In the genomic region with DNA sequence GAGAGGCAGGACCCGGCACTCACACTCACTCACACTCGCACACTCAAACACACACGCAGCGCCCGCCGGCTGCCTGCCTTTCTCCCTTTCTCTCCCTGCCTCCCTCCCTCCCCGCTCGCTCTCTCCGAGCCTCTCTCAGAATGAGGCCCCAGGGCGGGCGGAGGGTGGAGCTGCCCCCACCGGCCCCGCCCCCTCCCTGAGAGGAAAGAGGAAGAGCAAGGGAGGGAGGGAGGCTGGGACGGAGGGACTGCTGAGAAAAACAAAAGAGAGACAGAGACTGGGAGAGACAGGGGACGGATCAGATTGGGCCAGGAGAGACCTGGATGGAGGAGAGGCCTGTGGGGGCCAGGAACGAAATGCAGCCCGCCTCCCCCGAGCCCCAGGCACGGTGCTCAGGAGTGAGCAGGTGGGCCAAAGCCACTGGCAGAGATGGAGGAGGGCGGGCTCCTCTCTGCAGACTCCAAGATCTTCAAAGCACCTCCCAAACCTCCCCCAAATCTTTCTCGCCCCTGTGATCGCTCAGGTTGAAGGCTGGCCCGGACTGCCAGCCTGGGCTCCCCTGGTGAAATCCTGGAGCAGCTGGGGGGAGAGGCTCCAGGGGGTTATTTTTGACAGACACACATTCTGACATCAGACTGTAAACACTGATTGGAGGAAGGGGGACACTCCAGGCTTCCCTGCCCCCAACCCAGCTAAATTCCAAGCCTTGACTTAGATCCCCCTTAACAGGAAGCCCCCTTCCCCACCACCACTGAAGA, we compare ENCODE assay signal across 8 cellular contexts. TPM values are rescaled to one million over a fixed set of nuclear protein-coding genes. Genes with fewer than 3 reads are reported as not detected.
DNase-seq lines count a peak whose midpoint lies in the region; ATAC-seq and TF ChIP-seq lines count a peak whose summit lies in the region.

No MANE protein-coding gene starts in this region.

- 1% methylated on average over 11 to 23 of the region's 23 CpGs for WGBS in aorta, 2 donors

- no peaks in the 10 kb centered on the region for H3K27me3 ChIP-seq in rectal smooth muscle tissue (ENCODE audit: control insufficient read depth, insufficient read depth, low read length)
- H3K27me3 ChIP-seq in aorta (ENCODE audit: control insufficient read depth in 1 of 2, insufficient read depth in 2 of 2, low read length in 1 of 2): no peaks in the 10 kb centered on the region

- intact Hi-C loops in aorta (cut with DNase I): no loop called here

- CTCF ChIA-PET in HEK293T (lab: Yijun Ruan, JAX): interaction anchor here (0.7 to 1.2 kb wide), 3 partner anchors 17 to 527 kb away, joined by 3 to 4 read pairs (median 4); a partner anchor contains a TSS

- peaks cover 12% of the 10 kb centered on the region for H3K36me3 ChIP-seq in rectal smooth muscle tissue (ENCODE audit: control insufficient read depth, insufficient read depth, low read length)
- H3K36me3 ChIP-seq in aorta (ENCODE audit: control insufficient read depth in 1 of 2, insufficient read depth in 2 of 2, low read length in 1 of 2): peaks cover 5 to 8% of the 10 kb centered on the region in 2 donors

- POLR2A ChIA-PET in HEK293T (lab: Yijun Ruan, JAX): interaction anchor here (0.6 to 2.2 kb wide), 9 partner anchors 8 to 59 kb away, joined by 3 to 15 read pairs (median 5); a partner anchor contains a TSS

- H3K9ac ChIP-seq in rectal smooth muscle tissue (ENCODE audit: low read length): no peak overlapping the region

- ATAC-seq in aorta (ENCODE audit: low FRiP score): peak; percentile 91

- H3K27ac ChIP-seq in rectal smooth muscle tissue (ENCODE audit: low read depth, low read length): peak overlapping the region; percentile 100
- peak overlapping the region in 1 of 2 donors; percentile 11 for H3K27ac ChIP-seq in aorta (ENCODE audit: low read depth in 1 of 2, low read length in 2 of 2)

- H3K4me1 ChIP-seq in rectal smooth muscle tissue (ENCODE audit: control insufficient read depth, insufficient read depth, low read length) (peaks cover 32% of the 10 kb centered on the region), aorta (ENCODE audit: control insufficient read depth in 1 of 2, insufficient read depth in 2 of 2, low read length in 2 of 2) (no peaks in the 10 kb centered on the region)

- H3K9me3 ChIP-seq in aorta (ENCODE audit: control insufficient read depth, low read length): no peaks in the 10 kb centered on the region

- H3K4me3 ChIP-seq in GM08714 (ENCODE audit: low read length) (peak overlapping the region; percentile 64), rectal smooth muscle tissue (ENCODE audit: low read length) (peak overlapping the region; percentile 69), aorta (ENCODE audit: low read length in 2 of 2) (peak overlapping the region; percentile 50 to 63)

- DNase-seq in HEK293T (ENCODE audit: extremely low spot score) (peak; percentile 84), NCI-H1092 treated with DMSO at 0.1 percent for 48 hours (lab: John Stamatoyannopoulos, UW) (peak; percentile 60), T-helper 2 cell (peak; percentile 61 to 86 (median 80)), anterior cingulate cortex (lab: John Stamatoyannopoulos, UW) (peak; percentile 30 to 96 (median 84)), hepatic stellate cell (ENCODE audit: low spot score) (peak; percentile 86), aorta (peak; percentile 94 to 96)

TF ChIP-seq in HEK293T, 16 proteins besides CTCF, POLR2A, EP300 and RAD21:
- TF ChIP-seq FOXM1 (IDR thresholded peaks at IDR 0.05; ENCODE audit: borderline replicate concordance): no peak; the same call in 1 of the 2 replicates
- TF ChIP-seq ARNT (IDR thresholded peaks at IDR 0.05): no peak
- no peak for TF ChIP-seq ZNF384 (IDR thresholded peaks at IDR 0.05)
- TF ChIP-seq FOXA1 (IDR thresholded peaks at IDR 0.05): no peak
- no peak for TF ChIP-seq BHLHE40 (IDR thresholded peaks at IDR 0.05; ENCODE audit: borderline replicate concordance)
- no peak for TF ChIP-seq HDGF (IDR thresholded peaks at IDR 0.05; ENCODE audit: borderline replicate concordance)
- no peak for TF ChIP-seq SP1 (IDR thresholded peaks at IDR 0.05)
- TF ChIP-seq LEF1 (IDR thresholded peaks at IDR 0.05; ENCODE audit: borderline replicate concordance): no peak
- TF ChIP-seq TARDBP (IDR thresholded peaks at IDR 0.05): no peak
- no peak for TF ChIP-seq ELF4 (IDR thresholded peaks at IDR 0.05)
- no peak for TF ChIP-seq NFRKB (IDR thresholded peaks at IDR 0.05)
- TF ChIP-seq L3MBTL2 (conservative IDR thresholded peaks at IDR 0.05): no peak
- TF ChIP-seq, protein P1, sequence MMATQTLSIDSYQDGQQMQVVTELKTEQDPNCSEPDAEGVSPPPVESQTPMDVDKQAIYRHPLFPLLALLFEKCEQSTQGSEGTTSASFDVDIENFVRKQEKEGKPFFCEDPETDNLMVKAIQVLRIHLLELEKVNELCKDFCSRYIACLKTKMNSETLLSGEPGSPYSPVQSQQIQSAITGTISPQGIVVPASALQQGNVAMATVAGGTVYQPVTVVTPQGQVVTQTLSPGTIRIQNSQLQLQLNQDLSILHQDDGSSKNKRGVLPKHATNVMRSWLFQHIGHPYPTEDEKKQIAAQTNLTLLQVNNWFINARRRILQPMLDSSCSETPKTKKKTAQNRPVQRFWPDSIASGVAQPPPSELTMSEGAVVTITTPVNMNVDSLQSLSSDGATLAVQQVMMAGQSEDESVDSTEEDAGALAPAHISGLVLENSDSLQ (IDR thresholded peaks at IDR 0.05): no peak
TF ChIP-seq in HEK293T: peak in this region for 0.

RNA-seq across cellular contexts. Expression of a gene that starts 5.1 kb away (rescaled TPM):
- 10 to 100 TPM; 43.0 to 67.3 TPM for total RNA-seq in aorta
- 10 to 100 TPM; 16.2 to 42.8 TPM for polyA plus RNA-seq in aorta

RNA-seq across cellular contexts. Expression of a gene that starts 17.8 kb away (rescaled TPM):
- 10 to 100 TPM; 31.4 to 35.9 TPM for total RNA-seq in aorta
- 10 to 100 TPM in 1 of 2 donors, 1 to 10 TPM in 1; 9.8 to 18.1 TPM for polyA plus RNA-seq in aorta

RNA-seq across cellular contexts. Expression of a gene that starts 37.1 kb away (rescaled TPM):
- total RNA-seq in aorta: 10 to 100 TPM; 35.3 to 35.9 TPM
- 10 to 100 TPM; 13.6 to 13.7 TPM for polyA plus RNA-seq in aorta

RNA-seq across cellular contexts. Expression of a gene that starts 49.9 kb away (rescaled TPM):
- 10 to 100 TPM; 14.4 to 15.0 TPM for total RNA-seq in aorta
- 1 to 10 TPM; 4.3 to 9.0 TPM for polyA plus RNA-seq in aorta

RNA-seq across cellular contexts. Expression of a gene that starts 59.1 kb away (rescaled TPM):
- 10 to 100 TPM; 20.8 to 26.9 TPM for total RNA-seq in aorta
- 10 to 100 TPM in 1 of 2 donors, 1 to 10 TPM in 1; 8.6 to 13.6 TPM for polyA plus RNA-seq in aorta
